In genomic region chr2:8622199-8622911, GRCh38 we compare ENCODE assay signal across 1 cellular context.
TF ChIP-seq lines count a peak whose summit lies in the region.

No MANE protein-coding gene starts in this region.

TF ChIP-seq in HepG2, 621 proteins besides CTCF, POLR2A, EP300 and RAD21 (continued from another document):
- TF ChIP-seq ZXDC (CRISPR knock-in tag; IDR thresholded peaks at IDR 0.05): no peak
- TF ChIP-seq MXD3 (CRISPR knock-in tag; IDR thresholded peaks at IDR 0.05): no peak
- no peak for TF ChIP-seq ZNF142 (CRISPR knock-in tag; IDR thresholded peaks at IDR 0.05)
- TF ChIP-seq ZKSCAN8 (CRISPR knock-in tag; IDR thresholded peaks at IDR 0.05; ENCODE audit: borderline replicate concordance): no peak
- TF ChIP-seq ZKSCAN1 (IDR thresholded peaks at IDR 0.05; ENCODE audit: low read length): no peak
- TF ChIP-seq ZBTB8A (CRISPR knock-in tag; IDR thresholded peaks at IDR 0.05; ENCODE audit: borderline replicate concordance, low read depth): no peak
- TF ChIP-seq IKZF4 (CRISPR knock-in tag; IDR thresholded peaks at IDR 0.05; ENCODE audit: borderline replicate concordance, low read depth, not compliant biosample characterization): no peak
- no peak for TF ChIP-seq ZNF18 (CRISPR knock-in tag; IDR thresholded peaks at IDR 0.05; ENCODE audit: insufficient replicate concordance)
- peak; percentile 53 for TF ChIP-seq MED1 (CRISPR knock-in tag; IDR thresholded peaks at IDR 0.05)
- 0 out of 2 replicates have a peak, but pooled peaks have one; percentile 6 for TF ChIP-seq SRY (CRISPR knock-in tag; IDR thresholded peaks at IDR 0.05)
- no peak for TF ChIP-seq ZBTB1 (CRISPR knock-in tag; IDR thresholded peaks at IDR 0.05; ENCODE audit: borderline replicate concordance)
- no peak for TF ChIP-seq ZNF629 (CRISPR knock-in tag; conservative IDR thresholded peaks at IDR 0.05)
- TF ChIP-seq PCBP1 (IDR thresholded peaks at IDR 0.05; ENCODE audit: borderline replicate concordance, low read depth, low read length): no peak
- TF ChIP-seq NCOA1 (CRISPR knock-in tag; IDR thresholded peaks at IDR 0.05): 0 out of 2 replicates have a peak, but pooled peaks have one; percentile 66
- no peak for TF ChIP-seq HMG20A (CRISPR knock-in tag; IDR thresholded peaks at IDR 0.05; ENCODE audit: borderline replicate concordance)
- peak; percentile 35; the same call in 1 of the 2 replicates for TF ChIP-seq HDAC1 (CRISPR knock-in tag; IDR thresholded peaks at IDR 0.05)
- TF ChIP-seq IRX3 (CRISPR knock-in tag; IDR thresholded peaks at IDR 0.05; ENCODE audit: borderline replicate concordance, low read depth): no peak
- no peak for TF ChIP-seq GLI4 (CRISPR knock-in tag; IDR thresholded peaks at IDR 0.05; ENCODE audit: borderline replicate concordance)
- TF ChIP-seq KLF12 (CRISPR knock-in tag; IDR thresholded peaks at IDR 0.05; ENCODE audit: borderline replicate concordance): no peak
- no peak for TF ChIP-seq KAT2B (IDR thresholded peaks at IDR 0.05; ENCODE audit: borderline replicate concordance, low read depth, low read length)
- TF ChIP-seq HNF4A (CRISPR knock-in tag; IDR thresholded peaks at IDR 0.05): peak; percentile 37; the same call in 1 of the 2 replicates
- no peak for TF ChIP-seq ZNF790 (CRISPR knock-in tag; IDR thresholded peaks at IDR 0.05; ENCODE audit: borderline replicate concordance)
- TF ChIP-seq TBX2 (CRISPR knock-in tag; IDR thresholded peaks at IDR 0.05; ENCODE audit: borderline replicate concordance): peak; percentile 51; the same call in 1 of the 2 replicates
- TF ChIP-seq MTERF4 (CRISPR knock-in tag; IDR thresholded peaks at IDR 0.05): 0 out of 2 replicates have a peak, but pooled peaks have one; percentile 39
- TF ChIP-seq FOXJ3 (CRISPR knock-in tag; IDR thresholded peaks at IDR 0.05; ENCODE audit: borderline replicate concordance): no peak
- TF ChIP-seq SKI (IDR thresholded peaks at IDR 0.05; ENCODE audit: partially characterized antibody): peak; percentile 34
- TF ChIP-seq LCORL (IDR thresholded peaks at IDR 0.05): no peak
- 0 out of 2 replicates have a peak, but pooled peaks have one; percentile 20 for TF ChIP-seq LCORL (CRISPR knock-in tag; IDR thresholded peaks at IDR 0.05)
- no peak for TF ChIP-seq ZNF138 (CRISPR knock-in tag; IDR thresholded peaks at IDR 0.05; ENCODE audit: low read depth)
- TF ChIP-seq SATB2 (CRISPR knock-in tag; IDR thresholded peaks at IDR 0.05): no peak
- peak; percentile 54 for TF ChIP-seq PAXIP1 (CRISPR knock-in tag; conservative IDR thresholded peaks at IDR 0.05)
- no peak for TF ChIP-seq ZSCAN9 (CRISPR knock-in tag; IDR thresholded peaks at IDR 0.05; ENCODE audit: borderline replicate concordance)
- no peak for TF ChIP-seq NR2F2 (IDR thresholded peaks at IDR 0.05; ENCODE audit: borderline replicate concordance, low read depth)
- TF ChIP-seq ZNF687 (CRISPR knock-in tag; IDR thresholded peaks at IDR 0.05): peak; percentile 68
- TF ChIP-seq ZNF547 (CRISPR knock-in tag; IDR thresholded peaks at IDR 0.05): 0 out of 2 replicates have a peak, but pooled peaks have one; percentile 59
- no peak for TF ChIP-seq ZSCAN29 (CRISPR knock-in tag; conservative IDR thresholded peaks at IDR 0.05)
- no peak for TF ChIP-seq FOSL1 (CRISPR knock-in tag; IDR thresholded peaks at IDR 0.05; ENCODE audit: borderline replicate concordance)
- 0 out of 2 replicates have a peak, but pooled peaks have one; percentile 7 for TF ChIP-seq ZNF556 (CRISPR knock-in tag; IDR thresholded peaks at IDR 0.05; ENCODE audit: borderline replicate concordance)
